8 cellular contexts compared by ENCODE assay signal in genomic region chr14:95431199-95432145, GRCh38.
DNase-seq lines count a peak whose midpoint lies in the region; ATAC-seq and TF ChIP-seq lines count a peak whose summit lies in the region.

No MANE protein-coding gene starts in this region.

- H3K4me3 Mint-ChIP-seq in stimulated activated effector memory CD8-positive, alpha-beta T cell treated with anti-CD3 and anti-CD28 coated beads, Interleukin-12 subunit alpha, Interleukin-12 subunit beta, amount 100 ng/mL, for 72 hours: no peak overlapping the region

- H3K4me1 Mint-ChIP-seq in stimulated activated effector memory CD8-positive, alpha-beta T cell treated with anti-CD3 and anti-CD28 coated beads, Interleukin-12 subunit alpha, Interleukin-12 subunit beta, amount 100 ng/mL, for 72 hours: peaks cover 6% of the 10 kb centered on the region

- peaks cover 0 to 16% (median 0%) of the 10 kb centered on the region in 12 donors for H3K4me1 ChIP-seq in heart left ventricle

- no peak overlapping the region for H2AFZ ChIP-seq in SU-DHL-6 (ENCODE audit: low read depth, low read length, severe bottlenecking)

- ATAC-seq in GM18498 (IDR thresholded peaks at IDR 0.05; ENCODE audit: unreplicated experiment) (peak; percentile 54), heart left ventricle (peak; percentile 8 to 74 (median 58))
- ATAC-seq in stimulated activated effector memory CD8-positive, alpha-beta T cell treated with anti-CD3 and anti-CD28 coated beads, Interleukin-12 subunit alpha, Interleukin-12 subunit beta, amount 100 ng/mL, for 72 hours: peak; percentile 79

- H3K27me3 ChIP-seq in SU-DHL-6 (ENCODE audit: low read length): no peaks in the 10 kb centered on the region
- no peaks in the 10 kb centered on the region for H3K27me3 ChIP-seq in heart left ventricle

- no peaks in the 10 kb centered on the region for H3K36me3 ChIP-seq in SU-DHL-6 (ENCODE audit: low read length)
- peaks cover 0 to 81% (median 31%) of the 10 kb centered on the region in 9 donors for H3K36me3 ChIP-seq in heart left ventricle

- peaks cover 94% of the 10 kb centered on the region for H3K36me3 Mint-ChIP-seq in stimulated activated effector memory CD8-positive, alpha-beta T cell treated with anti-CD3 and anti-CD28 coated beads, Interleukin-12 subunit alpha, Interleukin-12 subunit beta, amount 100 ng/mL, for 72 hours

- no peaks in the 10 kb centered on the region for H4K20me1 ChIP-seq in SU-DHL-6 (ENCODE audit: low read depth, low read length)

- no peak overlapping the region for H3K9ac ChIP-seq in SU-DHL-6 (ENCODE audit: low read length)

- no peaks in the 10 kb centered on the region for H3K79me2 ChIP-seq in SU-DHL-6 (ENCODE audit: insufficient read depth, low read length)

- intact Hi-C loops in heart left ventricle (cut with DNase I): loop anchor here (2.0 to 10.0 kb wide), 12 partner anchors 197 to 744 kb away; no protein-coding TSS in a partner anchor

- H3K4me3 ChIP-seq in SU-DHL-6 (ENCODE audit: insufficient read depth, low read length, poor library complexity, severe bottlenecking): no peak overlapping the region
- H3K4me3 ChIP-seq in heart left ventricle: no peak overlapping the region

- H3F3A ChIP-seq in SU-DHL-6 (ENCODE audit: insufficient read depth): no peaks in the 10 kb centered on the region

- TF ChIP-seq CTCF in SU-DHL-6 (IDR thresholded peaks at IDR 0.05; ENCODE audit: insufficient read depth, low read length, poor library complexity, severe bottlenecking) (peak; percentile 44), heart left ventricle (IDR thresholded peaks at IDR 0.05) (peak; percentile 41 to 71 (median 50))

- DNase-seq in Ammon's horn (ENCODE audit: low spot score) (peak; percentile 59), heart left ventricle (no peak), NCI-H446 treated with DMSO at 0.1 percent for 48 hours (lab: John Stamatoyannopoulos, UW) (no peak), NCI-H146 (lab: John Stamatoyannopoulos, UW) (no peak)
- no peak for DNase-seq in stimulated activated effector memory CD8-positive, alpha-beta T cell treated with anti-CD3 and anti-CD28 coated beads, Interleukin-12 subunit alpha, Interleukin-12 subunit beta, amount 100 ng/mL, for 72 hours (ENCODE audit: low spot score in 2 of 2)
- DNase-seq in activated CD8-positive, alpha-beta memory T cell treated with anti-CD3 and anti-CD28 coated beads, Interleukin-2, amount 50 U/mL, for 48 hours: no peak

- no peak overlapping the region for H3K4me2 ChIP-seq in SU-DHL-6 (ENCODE audit: low read depth, low read length, poor library complexity, severe bottlenecking)

- 81 to 82% (median 82%) methylated on average over 17 of the region's 17 CpGs for WGBS in heart left ventricle, 4 donors

- no peaks in the 10 kb centered on the region for H3K9me3 ChIP-seq in SU-DHL-6 (ENCODE audit: insufficient read depth, low read length)
- H3K9me3 ChIP-seq in heart left ventricle: peaks cover 0 to 9% (median 0%) of the 10 kb centered on the region in 12 donors

- H3K9me2 ChIP-seq in SU-DHL-6 (replicated peaks; ENCODE audit: insufficient read depth, low read length): no peaks in the 10 kb centered on the region

- no peaks in the 10 kb centered on the region for H3K9me3 Mint-ChIP-seq in stimulated activated effector memory CD8-positive, alpha-beta T cell treated with anti-CD3 and anti-CD28 coated beads, Interleukin-12 subunit alpha, Interleukin-12 subunit beta, amount 100 ng/mL, for 72 hours

- no peak for TF ChIP-seq POLR2A in heart left ventricle (IDR thresholded peaks at IDR 0.05)

- no peak overlapping the region for H3K27ac ChIP-seq in SU-DHL-6 (ENCODE audit: low read depth, low read length)
- peak overlapping the region in 6 of 12 donors; percentile 4 to 55 (median 36) for H3K27ac ChIP-seq in heart left ventricle

- H3K27ac Mint-ChIP-seq in stimulated activated effector memory CD8-positive, alpha-beta T cell treated with anti-CD3 and anti-CD28 coated beads, Interleukin-12 subunit alpha, Interleukin-12 subunit beta, amount 100 ng/mL, for 72 hours: peak overlapping the region; percentile 64
